In the genomic region with DNA sequence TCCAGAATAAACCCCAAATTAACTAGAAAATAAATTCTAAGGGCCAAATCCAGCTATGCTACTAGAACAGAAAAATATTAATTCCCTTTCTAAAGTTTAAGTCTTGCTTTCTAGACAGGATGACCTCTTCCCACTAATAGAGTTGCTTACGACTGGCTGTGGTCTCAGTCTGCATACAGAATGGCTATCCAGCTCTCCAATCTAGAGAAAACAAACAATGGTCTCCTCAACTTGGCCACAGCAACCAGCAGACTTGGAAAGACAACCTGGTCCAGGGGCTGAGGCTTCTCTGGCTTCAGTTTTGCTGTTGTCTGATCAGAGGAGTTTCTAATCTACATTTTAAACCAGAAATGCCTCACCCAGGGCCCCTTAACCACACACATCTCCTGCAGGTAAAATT, we compare ENCODE assay signal across 25 cellular contexts. TPM values are rescaled to one million over a fixed set of nuclear protein-coding genes. Genes with fewer than 3 reads are reported as not detected.
"Had no signal": no experiment of that assay in that cellular context is flagged by ENCODE, and none has a peak within 500 bp of the region (broad histone marks: within the 10 kb centered on the region; RNA-seq: fewer than 3 reads in every experiment).

No MANE protein-coding gene starts in this region.

- ATAC-seq: activated CD4-positive, alpha-beta T cell treated with anti-CD3 and anti-CD28 coated beads for 36 hours; activated T-cell treated with anti-CD3 and anti-CD28 coated beads, Interleukin-2, amount 50 U/mL, for 4 hours; gastroesophageal sphincter; sciatic nerve had no signal

- H3K4me1 ChIP-seq: adrenal gland, ascending aorta, gastroesophageal sphincter, heart left ventricle, testis, uterus had no signal

- DNase-seq: activated B cell treated with CpG ODN at 0.5 μM for 24 hours; activated CD4-positive, alpha-beta T cell treated with anti-CD3 and anti-CD28 coated beads for 36 hours; activated CD4-positive, alpha-beta T cell treated with anti-CD3 and anti-CD28 coated beads, Interleukin-2, amount 50 U/mL, for 48 hours; activated CD8-positive, alpha-beta memory T cell treated with anti-CD3 and anti-CD28 coated beads, Interleukin-2, amount 50 U/mL, for 48 hours; activated naive CD4-positive, alpha-beta T cell; activated T-cell treated with anti-CD3 and anti-CD28 coated beads, Interleukin-2, amount 50 U/mL, for 4 hours; adrenal gland; dermis blood vessel endothelial cell; effector CD8-positive, alpha-beta T cell; heart left ventricle; left colon; mesendoderm; naive B cell; nucleus accumbens; stimulated activated CD4-positive, alpha-beta T cell treated with anti-CD3 and anti-CD28 coated beads, Interleukin-4, amount 100 ng/mL, for 1 hour; stimulated activated naive CD4-positive, alpha-beta T cell; T1000; testis; trophoblast cell; uterus had no signal

- H3K36me3 ChIP-seq: adrenal gland, ascending aorta, gastroesophageal sphincter, heart left ventricle, uterus had no signal

- H3K4me3 ChIP-seq: adrenal gland, ascending aorta, gastroesophageal sphincter, heart left ventricle, testis, uterus had no signal

- H3K9me3 ChIP-seq: adrenal gland, ascending aorta, gastroesophageal sphincter, heart left ventricle, testis, uterus had no signal

- H3K27me3 ChIP-seq: adrenal gland, ascending aorta, gastroesophageal sphincter, heart left ventricle, testis, uterus had no signal

RNA-seq across cellular contexts. Expression of gene RASEF, which starts 28.9 kb away (rescaled TPM):
- total RNA-seq: activated B cell treated with CpG ODN at 0.5 μM for 24 hours; activated CD4-positive, alpha-beta T cell treated with anti-CD3 and anti-CD28 coated beads for 36 hours; activated CD8-positive, alpha-beta memory T cell treated with anti-CD3 and anti-CD28 coated beads for 36 hours; activated T-helper 2 cell treated with anti-CD3 and anti-CD28 coated beads, Interferon-gamma antibody, Interleukin-2, Interleukin-4, amounts not matched to agents 10 μg/mL and 5 μg/mL and 100 μg/mL, durations not matched to agents 14 hours and 24 hours and 36 hours; ascending aorta had no signal
